ENCODE assay signal across 14 cellular contexts in genomic region chr4:185254434-185254833, GRCh38. TPM values are rescaled to one million over a fixed set of nuclear protein-coding genes. Genes with fewer than 3 reads are reported as not detected.
A peak's percentile ranks its signal among the peaks of the same experiment; 100 is the strongest.
DNase-seq lines count a peak whose midpoint lies in the region; ATAC-seq, FAIRE-seq and TF ChIP-seq lines count a peak whose summit lies in the region.
"Had no signal": no experiment of that assay in that cellular context is flagged by ENCODE, and none has a peak within 500 bp of the region (broad histone marks: within the 10 kb centered on the region; RNA-seq: fewer than 3 reads in every experiment).

No MANE protein-coding gene starts in this region.

- no peak for FAIRE-seq in HepG2 (lab: Jason Lieb, UNC)
- FAIRE-seq: frontal cortex had no signal

- H3K9me3 ChIP-seq in HepG2 (ENCODE audit: low read length) (no peaks in the 10 kb centered on the region), right lobe of liver (no peaks in the 10 kb centered on the region), thyroid gland (no peaks in the 10 kb centered on the region)

- POLR2A ChIA-PET in HepG2 (lab: Yijun Ruan, JAX) = no interaction called here

- ATAC-seq in HepG2 (no peak), right lobe of liver (no peak), HG02970 (IDR thresholded peaks at IDR 0.05; ENCODE audit: low FRiP score, unreplicated experiment) (no peak)
- ATAC-seq: PC-3 had no signal

- peaks cover 38% of the 10 kb centered on the region for H3K4me1 Mint-ChIP-seq in T-helper 1 cell treated with Interleukin-12 subunit alpha and Interleukin-12 subunit beta and Interleukin-4 antibody, amounts not matched to agents 30 μg/mL and 1 μg/mL, for 36 hours (ENCODE audit: low read depth)
- peaks cover 14% of the 10 kb centered on the region for H3K4me1 Mint-ChIP-seq in endothelial cell (ENCODE audit: unreplicated experiment)

- 77% methylated on average over 5 of the region's 5 CpGs for WGBS in HepG2 (ENCODE audit: low lambda C conversion rate)
- 63% methylated on average over 5 of the region's 5 CpGs for WGBS in right lobe of liver (ENCODE audit: insufficient coverage, low coverage, low lambda C conversion rate, missing lambda C conversion rate)
- WGBS in thyroid gland, 2 donors = 33 to 41% methylated on average over 5 of the region's 5 CpGs

- H3K4me3 ChIP-seq in HepG2 (replicated peaks in 1 of 3; ENCODE audit: insufficient read depth in 1 of 3, low read depth in 2 of 3, low read length in 3 of 3) (no peak overlapping the region), right lobe of liver (no peak overlapping the region), thyroid gland (replicated peaks in 1 of 3) (no peak overlapping the region)

- H3K9ac ChIP-seq in HepG2 (ENCODE audit: insufficient read depth, low read depth, low read length) = no peak overlapping the region

- H3K4me2 ChIP-seq in HepG2 (ENCODE audit: low read depth, low read length) = no peak overlapping the region

- TF ChIP-seq RAD21 in HepG2 (CRISPR knock-in tag; IDR thresholded peaks at IDR 0.05) = no peak

- 0 out of 4 replicates have a peak, but pooled peaks of 1 of the 2 experiments have one; percentile 19 for TF ChIP-seq EP300 in HepG2 (IDR thresholded peaks at IDR 0.05; ENCODE audit: low read depth in 2 of 2, low read length in 2 of 2)
- no peak for TF ChIP-seq EP300 in HepG2 (CRISPR knock-in tag; IDR thresholded peaks at IDR 0.05; ENCODE audit: borderline replicate concordance)

- intact Hi-C loops in HepG2 (cut with micrococcal nuclease; ENCODE audit: unreplicated experiment) = no loop called here
- intact Hi-C loops in right lobe of liver (cut with DNase I) = no loop called here
- intact Hi-C loops in thyroid gland (cut with DNase I) = no loop called here

- peak overlapping the region; percentile 50 for H3K4me3 Mint-ChIP-seq in T-helper 1 cell treated with Interleukin-12 subunit alpha and Interleukin-12 subunit beta and Interleukin-4 antibody, amounts not matched to agents 30 μg/mL and 1 μg/mL, for 36 hours
- no peak overlapping the region for H3K4me3 Mint-ChIP-seq in endothelial cell (ENCODE audit: unreplicated experiment)
- H3K4me3 Mint-ChIP-seq: activated naive CD8-positive, alpha-beta T cell; B cell; dendritic cell treated with granulocyte-macrophage colony-stimulating factor and Interleukin-4, amounts not matched to agents 40 ng/mL and 50 ng/mL, for 4 days had no signal

- peaks cover 15% of the 10 kb centered on the region for H3K4me1 ChIP-seq in HepG2 (ENCODE audit: insufficient read depth, low read length)
- H3K4me1 ChIP-seq in right lobe of liver = no peaks in the 10 kb centered on the region
- H3K4me1 ChIP-seq in thyroid gland = peaks cover 30 to 43% of the 10 kb centered on the region in 2 donors

- in situ Hi-C loops in HepG2 (cut with HindIII; ENCODE audit: extremely low pct_ligation_motif_present, low pct_unique_long_range_greater_than_20kb) = no loop called here

- CTCF ChIA-PET in HepG2 (lab: Yijun Ruan, JAX; ENCODE audit: low intra/inter-chr PET ratio, low total read pairs) = no interaction called here

- no peak overlapping the region for H3K27ac ChIP-seq in HepG2 (ENCODE audit: extremely low read length, insufficient read depth, low read length)
- H3K27ac ChIP-seq in right lobe of liver = no peak overlapping the region
- peak overlapping the region in 2 of 3 donors; percentile 20 to 24 for H3K27ac ChIP-seq in thyroid gland

- TF ChIP-seq CTCF in HepG2 (CRISPR knock-in tag; IDR thresholded peaks at IDR 0.05) (no peak), right lobe of liver (IDR thresholded peaks at IDR 0.05) (no peak), endothelial cell (IDR thresholded peaks at IDR 0.05; ENCODE audit: unreplicated experiment) (no peak), thyroid gland (IDR thresholded peaks at IDR 0.05) (no peak)

- H3K27ac Mint-ChIP-seq in T-helper 1 cell treated with Interleukin-12 subunit alpha and Interleukin-12 subunit beta and Interleukin-4 antibody, amounts not matched to agents 30 μg/mL and 1 μg/mL, for 36 hours = peak overlapping the region; percentile 78
- H3K27ac Mint-ChIP-seq in endothelial cell (ENCODE audit: unreplicated experiment) = peak overlapping the region; percentile 80
- H3K27ac Mint-ChIP-seq: activated naive CD8-positive, alpha-beta T cell; B cell; dendritic cell treated with granulocyte-macrophage colony-stimulating factor and Interleukin-4, amounts not matched to agents 40 ng/mL and 50 ng/mL, for 4 days had no signal

- H3K36me3 Mint-ChIP-seq in T-helper 1 cell treated with Interleukin-12 subunit alpha and Interleukin-12 subunit beta and Interleukin-4 antibody, amounts not matched to agents 30 μg/mL and 1 μg/mL, for 36 hours (ENCODE audit: low read depth) = peaks cover 14% of the 10 kb centered on the region
- H3K36me3 Mint-ChIP-seq in endothelial cell (ENCODE audit: low read depth, unreplicated experiment) = no peaks in the 10 kb centered on the region

- H3K36me3 ChIP-seq in HepG2 (replicated peaks in 1 of 2; ENCODE audit: control insufficient read depth in 1 of 2, insufficient read depth in 2 of 2, low read length in 2 of 2) (peaks cover 4 to 32% of the 10 kb centered on the region in 2 experiments), right lobe of liver (no peaks in the 10 kb centered on the region), thyroid gland (no peaks in the 10 kb centered on the region)

- H2AFZ ChIP-seq in HepG2 (ENCODE audit: low read length) = no peak overlapping the region

- no peaks in the 10 kb centered on the region for H4K20me1 ChIP-seq in HepG2 (ENCODE audit: insufficient read depth, low read length)

- no peaks in the 10 kb centered on the region for H3K27me3 ChIP-seq in HepG2 (ENCODE audit: control insufficient read depth in 1 of 2, insufficient read depth in 2 of 2, low read length in 2 of 2)
- H3K27me3 ChIP-seq in right lobe of liver = no peaks in the 10 kb centered on the region
- H3K27me3 ChIP-seq in thyroid gland = no peaks in the 10 kb centered on the region

- no peaks in the 10 kb centered on the region for H3K9me3 Mint-ChIP-seq in T-helper 1 cell treated with Interleukin-12 subunit alpha and Interleukin-12 subunit beta and Interleukin-4 antibody, amounts not matched to agents 30 μg/mL and 1 μg/mL, for 36 hours
- no peaks in the 10 kb centered on the region for H3K9me3 Mint-ChIP-seq in endothelial cell (ENCODE audit: unreplicated experiment)
- H3K9me3 Mint-ChIP-seq: dendritic cell treated with granulocyte-macrophage colony-stimulating factor and Interleukin-4, amounts not matched to agents 40 ng/mL and 50 ng/mL, for 4 days had no signal

- BruUV-seq in HepG2 (replicated peaks; lab: Mats Ljungman, UMichigan) = no TSS peak

- DNase-seq in HepG2 (ENCODE audit: low spot score) (peak; percentile 58), right lobe of liver (no peak), endothelial cell (ENCODE audit: low spot score) (no peak), thyroid gland (no peak), NCI-H2227 (lab: John Stamatoyannopoulos, UW; ENCODE audit: unreplicated experiment) (no peak), NCI-H146 (lab: John Stamatoyannopoulos, UW) (no peak)
- DNase-seq: islet precursor cell, PC-3 had no signal

- no peaks in the 10 kb centered on the region for H3K27me3 Mint-ChIP-seq in T-helper 1 cell treated with Interleukin-12 subunit alpha and Interleukin-12 subunit beta and Interleukin-4 antibody, amounts not matched to agents 30 μg/mL and 1 μg/mL, for 36 hours (ENCODE audit: low read depth)
- peaks cover 1% of the 10 kb centered on the region for H3K27me3 Mint-ChIP-seq in endothelial cell (ENCODE audit: unreplicated experiment)
- H3K27me3 Mint-ChIP-seq: activated naive CD8-positive, alpha-beta T cell; B cell had no signal

- H3K79me2 ChIP-seq in HepG2 (ENCODE audit: insufficient read depth, low read length) = no peaks in the 10 kb centered on the region

- TF ChIP-seq POLR2A in HepG2 (IDR thresholded peaks at IDR 0.05; ENCODE audit: insufficient read depth in 1 of 2, low read depth in 2 of 2, low read length in 2 of 2) (no peak), right lobe of liver (IDR thresholded peaks at IDR 0.05) (no peak), thyroid gland (IDR thresholded peaks at IDR 0.05) (no peak)

RNA-seq across cellular contexts. Expression of gene SNX25, which starts 45.0 kb away (rescaled TPM):
- total RNA-seq in HepG2 (2016; rRNA removed; fragmentation: Illumina TruSeq; extraction: Trizol) (19.7 and 23.4 TPM in 2 replicates), right lobe of liver (10 to 100 TPM in 4 of 6 experiments, 1 to 10 TPM in 2; 8.0 to 13.0 (median 10.5) TPM), endothelial cell (ENCODE audit: unreplicated experiment) (19.3 TPM), thyroid gland (10 to 100 TPM; 36.9 to 71.3 (median 42.7) TPM)
- total RNA-seq in HepG2 (2016; cell fraction: cytosol; rRNA removed; fragmentation: Illumina TruSeq; extraction: Trizol; ENCODE audit: low read depth) = 116 and 134 TPM in 2 replicates
- 18.7 and 25.1 TPM in 2 replicates for total RNA-seq in HepG2 (2016; cell fraction: insoluble cytoplasmic fraction; rRNA removed; fragmentation: Illumina TruSeq; extraction: Trizol)
- total RNA-seq in HepG2 (2016; cell fraction: membrane; rRNA removed; fragmentation: Illumina TruSeq; extraction: Trizol) = 50.6 and 53.0 TPM in 2 replicates
- 24.7 and 25.8 TPM in 2 replicates for total RNA-seq in HepG2 (2016; cell fraction: nucleus; rRNA removed; fragmentation: Illumina TruSeq; extraction: Trizol)
- 21.2 and 23.5 TPM in 2 replicates for polyA plus RNA-seq in HepG2 (2011; rRNA removed)
- polyA plus RNA-seq in HepG2 (2011; cell fraction: cytosol; rRNA removed) = 6.4 and 11.9 TPM in 2 replicates
- polyA plus RNA-seq in HepG2 (2011; cell fraction: nucleus; rRNA removed) = 11.8 and 16.0 TPM in 2 replicates
- 23.5 and 24.1 TPM in 2 replicates for polyA plus RNA-seq in HepG2 (2012)
- polyA plus RNA-seq in HepG2 (2016; cell fraction: cytosol; fragmentation: Illumina TruSeq; extraction: Trizol; ENCODE audit: low read depth) = 5.2 and 5.6 TPM in 2 replicates
- 15.3 and 15.6 TPM in 2 replicates for polyA plus RNA-seq in HepG2 (2016; cell fraction: insoluble cytoplasmic fraction; fragmentation: Illumina TruSeq; extraction: Trizol; ENCODE audit: low read depth)
- 11.4 and 12.9 TPM in 2 replicates for polyA plus RNA-seq in HepG2 (2016; cell fraction: membrane; fragmentation: Illumina TruSeq; extraction: Trizol; ENCODE audit: low read depth)
- 22.3 and 22.4 TPM in 2 replicates for polyA plus RNA-seq in HepG2 (2016; cell fraction: nucleus; fragmentation: Illumina TruSeq; extraction: Trizol; ENCODE audit: insufficient read depth, low read depth)
- 32.3 and 43.0 TPM in 2 replicates for polyA minus RNA-seq in HepG2 (2011; rRNA and poly(A)+ RNA removed; ENCODE audit: low replicate concordance)
- 21.2 and 26.6 TPM in 2 replicates for polyA minus RNA-seq in HepG2 (2011; cell fraction: cytosol; rRNA and poly(A)+ RNA removed)
- polyA minus RNA-seq in HepG2 (2011; cell fraction: nucleus; rRNA and poly(A)+ RNA removed) = 47.5 and 59.8 TPM in 2 replicates

RNA-seq across cellular contexts. Expression of gene CFAP97, which starts 50.6 kb away (rescaled TPM):
- total RNA-seq in HepG2 (2016; rRNA removed; fragmentation: Illumina TruSeq; extraction: Trizol) = 44.4 and 67.9 TPM in 2 replicates
- 10.4 and 12.7 TPM in 2 replicates for total RNA-seq in HepG2 (2016; cell fraction: cytosol; rRNA removed; fragmentation: Illumina TruSeq; extraction: Trizol; ENCODE audit: low read depth)
- 44.5 and 66.3 TPM in 2 replicates for total RNA-seq in HepG2 (2016; cell fraction: insoluble cytoplasmic fraction; rRNA removed; fragmentation: Illumina TruSeq; extraction: Trizol)
- 34.3 and 42.9 TPM in 2 replicates for total RNA-seq in HepG2 (2016; cell fraction: membrane; rRNA removed; fragmentation: Illumina TruSeq; extraction: Trizol)
- 29.7 and 33.6 TPM in 2 replicates for total RNA-seq in HepG2 (2016; cell fraction: nucleus; rRNA removed; fragmentation: Illumina TruSeq; extraction: Trizol)
- polyA plus RNA-seq in HepG2 (2011; rRNA removed) = 22.6 and 32.1 TPM in 2 replicates
- polyA plus RNA-seq in HepG2 (2011; cell fraction: cytosol; rRNA removed) = 11.1 and 19.6 TPM in 2 replicates
- polyA plus RNA-seq in HepG2 (2011; cell fraction: nucleus; rRNA removed) = 8.6 and 13.8 TPM in 2 replicates
- 26.2 and 40.6 TPM in 2 replicates for polyA plus RNA-seq in HepG2 (2012)
- polyA plus RNA-seq in HepG2 (2016; cell fraction: cytosol; fragmentation: Illumina TruSeq; extraction: Trizol; ENCODE audit: low read depth) = 3.5 and 4.6 TPM in 2 replicates
- polyA plus RNA-seq in HepG2 (2016; cell fraction: insoluble cytoplasmic fraction; fragmentation: Illumina TruSeq; extraction: Trizol; ENCODE audit: low read depth) = 49.3 and 51.9 TPM in 2 replicates
- 14.3 and 17.2 TPM in 2 replicates for polyA plus RNA-seq in HepG2 (2016; cell fraction: membrane; fragmentation: Illumina TruSeq; extraction: Trizol; ENCODE audit: low read depth)
- 25.5 and 26.7 TPM in 2 replicates for polyA plus RNA-seq in HepG2 (2016; cell fraction: nucleus; fragmentation: Illumina TruSeq; extraction: Trizol; ENCODE audit: insufficient read depth, low read depth)
- 9.1 and 15.6 TPM in 2 replicates for polyA minus RNA-seq in HepG2 (2011; rRNA and poly(A)+ RNA removed; ENCODE audit: low replicate concordance)
- 25.9 and 35.6 TPM in 2 replicates for polyA minus RNA-seq in HepG2 (2011; cell fraction: cytosol; rRNA and poly(A)+ RNA removed)
- polyA minus RNA-seq in HepG2 (2011; cell fraction: nucleus; rRNA and poly(A)+ RNA removed) = 51.6 and 68.6 TPM in 2 replicates
- total RNA-seq in right lobe of liver = 10 to 100 TPM; 11.7 to 25.6 (median 20.5) TPM
- total RNA-seq in endothelial cell (ENCODE audit: unreplicated experiment) = 18.2 TPM
- 10 to 100 TPM; 44.5 to 63.3 (median 59.1) TPM for total RNA-seq in thyroid gland

Comparison
In these comparisons a context has a peak if more than half of its experiments do, and no peak if none do; other contexts are left out.
1. H3K27ac ChIP-seq: peak in thyroid gland (2 of 3); none in HepG2 (single experiment) and right lobe of liver (0 of 3).